8 cellular contexts compared by ENCODE assay signal in the genomic region with DNA sequence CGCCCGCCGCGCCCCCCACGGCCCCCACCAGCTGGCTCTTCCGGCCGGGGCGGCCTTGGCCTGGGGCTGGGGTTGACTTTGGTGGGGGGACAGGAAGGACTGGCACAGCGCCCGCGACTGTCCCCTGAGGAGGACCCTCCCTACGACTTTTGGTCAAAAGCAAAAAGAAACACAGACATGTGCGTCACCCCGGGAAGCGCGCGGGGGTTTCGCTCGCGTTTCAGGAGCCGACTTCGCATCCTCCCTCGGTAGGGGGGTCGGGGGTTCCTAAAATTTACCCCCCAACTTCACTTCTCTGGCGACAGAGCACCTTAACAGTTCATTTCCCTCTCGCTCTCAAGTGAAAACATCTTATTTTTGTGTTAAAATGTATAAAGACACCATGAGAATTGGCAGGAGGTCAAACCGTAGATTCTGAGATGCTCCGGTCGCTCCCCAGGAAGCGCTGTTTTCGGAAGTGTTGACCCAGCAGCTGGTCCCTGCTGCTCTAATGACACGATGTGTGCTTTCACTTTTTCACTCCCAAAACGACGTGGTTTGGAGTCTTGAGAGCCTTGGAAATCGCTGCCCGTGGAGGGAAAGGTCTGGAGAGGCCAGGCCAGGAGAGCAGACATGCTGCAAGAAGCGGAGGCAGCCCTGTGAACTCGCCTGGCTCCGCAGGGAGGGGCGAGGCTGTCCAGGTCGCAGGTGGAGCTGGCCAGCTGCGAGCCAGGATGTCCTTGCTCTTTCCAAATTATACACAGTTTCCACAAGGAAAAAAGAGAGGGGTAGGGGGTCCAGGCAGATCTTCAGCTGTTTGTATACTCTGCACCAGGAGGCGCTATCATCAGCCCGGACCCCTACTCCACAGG.
A peak's percentile ranks its signal among the peaks of the same experiment; 100 is the strongest.
DNase-seq lines count a peak whose midpoint lies in the region; ATAC-seq, FAIRE-seq and TF ChIP-seq lines count a peak whose summit lies in the region.
"Had no signal": no experiment of that assay in that cellular context is flagged by ENCODE, and none has a peak within 500 bp of the region (broad histone marks: within the 10 kb centered on the region; RNA-seq: fewer than 3 reads in every experiment).

No MANE protein-coding gene starts in this region.

- H3K4me2 ChIP-seq in MM.1S (ENCODE audit: low read depth, low read length), result peak overlapping the region; percentile 98

- H3K79me2 ChIP-seq in MM.1S (ENCODE audit: low read length), result no peaks in the 10 kb centered on the region

- peaks cover 15% of the 10 kb centered on the region for H3K4me1 ChIP-seq in MM.1S (ENCODE audit: low read length)

- no peaks in the 10 kb centered on the region for H3K27me3 ChIP-seq in MM.1S (replicated peaks; ENCODE audit: insufficient read depth, low read length)

- peak overlapping the region; percentile 74 for H3K9ac ChIP-seq in MM.1S (ENCODE audit: low read length)

- no peaks in the 10 kb centered on the region for H3K36me3 Mint-ChIP-seq in activated T-helper 17 cell treated with anti-CD3 and anti-CD28 coated beads, Interleukin-2, amount 50 U/mL, for 72 hours (ENCODE audit: low read depth)
- H3K36me3 Mint-ChIP-seq in nephron (ENCODE audit: low read depth), result peaks cover 3% of the 10 kb centered on the region

- H3K4me3 ChIP-seq in MM.1S (ENCODE audit: low read length) (peak overlapping the region; percentile 69), fibroblast of villous mesenchyme (ENCODE audit: low read depth, low read length) (peak overlapping the region; percentile 59)

- H3F3A ChIP-seq in MM.1S (ENCODE audit: insufficient read depth, low read length), result peaks cover 19% of the 10 kb centered on the region

- ATAC-seq in GM18867 (IDR thresholded peaks at IDR 0.05; ENCODE audit: unreplicated experiment), result peak; percentile 42
- no peak for ATAC-seq in activated T-helper 17 cell treated with anti-CD3 and anti-CD28 coated beads, Interleukin-2, amount 50 U/mL, for 72 hours (replicated peaks)

- no peaks in the 10 kb centered on the region for H3K9me3 ChIP-seq in MM.1S (replicated peaks; ENCODE audit: insufficient read depth, low read length)

- H3K27ac Mint-ChIP-seq in activated T-helper 17 cell treated with anti-CD3 and anti-CD28 coated beads, Interleukin-2, amount 50 U/mL, for 72 hours, result peak overlapping the region; percentile 80
- H3K27ac Mint-ChIP-seq in nephron, result peak overlapping the region; percentile 94 to 98 (median 96)

- no peak for FAIRE-seq in urothelium cell line (lab: Jason Lieb, UNC)

- peak overlapping the region; percentile 85 for H3K4me3 Mint-ChIP-seq in activated T-helper 17 cell treated with anti-CD3 and anti-CD28 coated beads, Interleukin-2, amount 50 U/mL, for 72 hours
- H3K4me3 Mint-ChIP-seq in nephron, result peak overlapping the region; percentile 84 to 90 (median 88)

- peak overlapping the region; percentile 86 for H2AFZ ChIP-seq in MM.1S (ENCODE audit: low read length)

- peak overlapping the region; percentile 74; the same call in 1 of the 2 replicates for H3K27ac ChIP-seq in MM.1S (ENCODE audit: low read length)
- H3K27ac ChIP-seq: epithelial cell of prostate had no signal

- TF ChIP-seq CTCF in MM.1S (IDR thresholded peaks at IDR 0.05; ENCODE audit: low read length), result peak; percentile 37
- TF ChIP-seq CTCF in fibroblast of villous mesenchyme (IDR thresholded peaks at IDR 0.05; ENCODE audit: insufficient read depth, low read depth, low read length), result peak; percentile 32
- peak; percentile 49 to 61 (median 52) for TF ChIP-seq CTCF in nephron (IDR thresholded peaks at IDR 0.05; ENCODE audit: unreplicated experiment in 3 of 3)

- no peaks in the 10 kb centered on the region for H4K20me1 ChIP-seq in MM.1S (ENCODE audit: insufficient read depth, low read length)

- H3K27me3 Mint-ChIP-seq in activated T-helper 17 cell treated with anti-CD3 and anti-CD28 coated beads, Interleukin-2, amount 50 U/mL, for 72 hours, result no peaks in the 10 kb centered on the region
- peaks cover 6% of the 10 kb centered on the region for H3K27me3 Mint-ChIP-seq in nephron (ENCODE audit: low read depth)

- peaks cover 26% of the 10 kb centered on the region for H3K4me1 Mint-ChIP-seq in activated T-helper 17 cell treated with anti-CD3 and anti-CD28 coated beads, Interleukin-2, amount 50 U/mL, for 72 hours
- peaks cover 34% of the 10 kb centered on the region for H3K4me1 Mint-ChIP-seq in nephron

- DNase-seq in MM.1S (peak; percentile 59), fibroblast of villous mesenchyme (ENCODE audit: low read depth) (peak; percentile 69), urothelium cell line (ENCODE audit: low spot score) (peak; percentile 42), NCI-H526 treated with DMSO at 0.1 percent for 48 hours (lab: John Stamatoyannopoulos, UW) (no peak)

- H3K9me2 ChIP-seq in MM.1S (replicated peaks; ENCODE audit: insufficient read depth, low read length), result no peaks in the 10 kb centered on the region

- H3K9me3 Mint-ChIP-seq in activated T-helper 17 cell treated with anti-CD3 and anti-CD28 coated beads, Interleukin-2, amount 50 U/mL, for 72 hours, result no peaks in the 10 kb centered on the region
- peaks cover 4% of the 10 kb centered on the region for H3K9me3 Mint-ChIP-seq in nephron

- no peaks in the 10 kb centered on the region for H3K36me3 ChIP-seq in MM.1S (replicated peaks; ENCODE audit: insufficient read depth, low read length)
